In genomic region chr20:15593061-15593460, GRCh38 we compare ENCODE assay signal across 22 cellular contexts.
"Had no signal": no experiment of that assay in that cellular context is flagged by ENCODE, and none has a peak within 500 bp of the region (broad histone marks: within the 10 kb centered on the region; RNA-seq: fewer than 3 reads in every experiment).

No MANE protein-coding gene starts in this region.

- H3K9me3 ChIP-seq: esophagus squamous epithelium, gastrocnemius medialis, heart right ventricle, lower lobe of right lung had no signal

- DNase-seq: dermis blood vessel endothelial cell; dorsolateral prefrontal cortex; effector CD4-positive, alpha-beta T cell; effector memory CD4-positive, alpha-beta T cell; erythroblast; esophagus squamous epithelium; foreskin fibroblast; foreskin melanocyte; gastrocnemius medialis; glutamatergic neuron; head of caudate nucleus; heart right ventricle; hippocampal formation; left cardiac atrium; left lung; left ventricle myocardium superior; lower lobe of right lung; mesenchymal stem cell; midbrain had no signal

- H3K4me1 ChIP-seq: esophagus squamous epithelium, gastrocnemius medialis, heart right ventricle, left lung, lower lobe of right lung had no signal

- H3K36me3 ChIP-seq: esophagus squamous epithelium, gastrocnemius medialis, heart right ventricle, left lung, lower lobe of right lung had no signal

- H3K4me3 ChIP-seq: coronary artery, dorsolateral prefrontal cortex, esophagus squamous epithelium, gastrocnemius medialis, heart right ventricle, left lung, lower lobe of right lung had no signal

- H3K27ac ChIP-seq: coronary artery, dorsolateral prefrontal cortex, epithelial cell of prostate, esophagus squamous epithelium, gastrocnemius medialis, heart right ventricle, left lung, lower lobe of right lung had no signal

- H3K27me3 ChIP-seq: dorsolateral prefrontal cortex, esophagus squamous epithelium, gastrocnemius medialis, heart right ventricle, left lung had no signal

- ATAC-seq: esophagus mucosa, gastrocnemius medialis, heart right ventricle, left cardiac atrium, left lung, left ventricle myocardium superior, lower lobe of right lung had no signal
